ENCODE assay signal across 7 cellular contexts in the genomic region with DNA sequence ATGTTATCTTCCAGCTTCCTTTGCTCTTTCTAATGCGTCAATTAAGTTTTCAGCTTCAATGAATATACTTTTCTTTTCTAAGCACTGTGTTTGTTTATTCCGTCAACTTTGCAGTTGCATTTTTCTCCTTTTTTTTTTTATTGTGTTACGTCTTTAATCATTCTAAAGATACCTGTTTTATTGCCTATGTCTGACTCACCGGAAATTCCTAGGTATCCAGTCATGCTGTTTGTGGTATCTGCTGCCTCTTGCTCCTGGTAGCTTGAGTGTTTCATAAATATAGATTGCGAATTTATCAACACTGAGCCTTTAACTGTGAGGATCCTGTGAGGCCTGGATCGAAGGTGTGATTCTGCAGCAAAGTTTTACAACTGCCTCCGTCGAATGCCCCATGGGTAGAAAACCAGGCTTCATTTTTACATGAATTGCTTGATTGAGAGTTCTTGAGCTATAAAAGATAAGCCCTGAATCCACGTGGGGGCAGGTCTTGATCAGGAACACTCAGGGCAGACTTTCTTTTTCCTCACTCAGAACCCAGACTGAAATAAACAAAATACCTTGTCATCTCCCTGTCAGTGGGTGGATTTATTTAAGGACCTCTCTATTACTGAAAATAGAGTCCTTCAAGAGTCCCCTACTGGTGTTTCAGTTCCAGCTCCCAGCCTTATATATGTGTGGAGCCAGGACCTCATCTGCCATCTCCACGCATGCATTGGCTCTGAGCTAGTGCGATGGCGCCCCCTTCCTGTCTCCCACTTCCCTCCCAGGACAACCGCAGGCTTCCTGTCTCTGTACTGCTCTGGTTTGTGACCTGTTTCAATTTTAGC.
A peak's percentile ranks its signal among the peaks of the same experiment; 100 is the strongest.
DNase-seq lines count a peak whose midpoint lies in the region; FAIRE-seq and TF ChIP-seq lines count a peak whose summit lies in the region.

No MANE protein-coding gene starts in this region.

- H3K9me3 ChIP-seq in NT2/D1 (ENCODE audit: insufficient read depth, low read length) = no peaks in the 10 kb centered on the region

- H3K4me3 ChIP-seq in NT2/D1 (ENCODE audit: insufficient read length, low read depth) = no peak overlapping the region

- peak; percentile 85 for DNase-seq in Daoy (ENCODE audit: low read depth)
- DNase-seq in H54 (ENCODE audit: insufficient read length, low spot score) = peak; percentile 68
- peak; percentile 42 for DNase-seq in NT2/D1 (ENCODE audit: low read depth, low spot score)
- DNase-seq in cerebellar cortex (ENCODE audit: low spot score) = peak; percentile 30
- peak; percentile 11 for DNase-seq in midbrain (lab: John Stamatoyannopoulos, UW)
- no peak for DNase-seq in NCI-H2171 treated with DMSO at 0.1 percent for 48 hours (lab: John Stamatoyannopoulos, UW)
- no peak for DNase-seq in mesenteric fat pad (ENCODE audit: low spot score)

- H3K36me3 ChIP-seq in NT2/D1 (ENCODE audit: insufficient read depth, insufficient read length, low read length) = no peaks in the 10 kb centered on the region

- peak; percentile 94 for FAIRE-seq in H54 (lab: Jason Lieb, UNC)

- no peaks in the 10 kb centered on the region for H3K4me1 ChIP-seq in NT2/D1 (ENCODE audit: insufficient read depth, insufficient read length)

- TF ChIP-seq POLR2A in H54 (IDR thresholded peaks at IDR 0.05; ENCODE audit: low read depth, low read length) = no peak

- no peak overlapping the region for H3K9ac ChIP-seq in NT2/D1 (ENCODE audit: insufficient read length, low read depth)

- no peaks in the 10 kb centered on the region for H3K27me3 ChIP-seq in NT2/D1 (ENCODE audit: insufficient read depth, insufficient read length)

Comparison
In these comparisons a context has a peak if more than half of its experiments do, and no peak if none do; other contexts are left out.
1. DNase-seq: peak in Daoy (single experiment), H54 (single experiment), NT2/D1 (single experiment), cerebellar cortex (single experiment) and midbrain (single experiment); none in NCI-H2171 treated with DMSO at 0.1 percent for 48 hours (single experiment) and mesenteric fat pad (single experiment).